In the genomic region with DNA sequence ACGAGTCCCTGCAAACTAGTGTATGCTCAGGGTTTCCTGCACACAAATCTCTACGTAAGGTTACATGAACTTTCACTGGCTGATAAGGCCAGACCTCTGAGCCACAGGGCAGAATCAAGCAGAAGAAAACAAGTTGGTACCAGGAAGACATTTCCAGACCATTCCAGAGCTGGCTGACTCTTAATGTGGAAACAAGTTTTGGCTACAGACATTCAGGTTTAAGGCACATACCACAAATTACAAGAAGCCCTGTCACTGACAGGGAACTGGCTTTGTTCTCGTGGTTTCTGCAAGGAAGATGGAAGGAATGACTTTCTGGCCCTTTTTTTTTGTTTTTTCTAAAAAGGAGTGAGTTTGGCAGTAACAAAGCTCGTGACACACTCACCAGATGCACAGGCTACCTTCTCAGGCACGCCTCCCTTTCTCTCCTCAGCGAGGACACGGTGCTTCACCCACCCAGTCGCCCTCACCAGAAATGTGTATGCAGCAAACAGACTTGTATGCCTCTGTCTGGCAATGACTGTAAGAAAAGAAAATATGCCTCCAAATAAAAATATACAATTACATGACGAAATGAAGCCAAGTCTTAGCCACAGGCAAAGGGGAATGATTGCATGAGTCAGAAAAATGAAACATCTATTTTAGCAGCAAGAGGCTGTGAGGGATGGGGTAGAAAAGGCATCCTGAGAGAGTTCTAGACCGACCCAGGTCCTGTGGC, we compare ENCODE assay signal across 10 cellular contexts. TPM values are rescaled to one million over a fixed set of nuclear protein-coding genes. Genes with fewer than 3 reads are reported as not detected.
DNase-seq lines count a peak whose midpoint lies in the region; TF ChIP-seq lines count a peak whose summit lies in the region.
"Had no signal": no experiment of that assay in that cellular context is flagged by ENCODE, and none has a peak within 500 bp of the region (broad histone marks: within the 10 kb centered on the region; RNA-seq: fewer than 3 reads in every experiment).

No MANE protein-coding gene starts in this region.

- H3K36me3 Mint-ChIP-seq in H9 (ENCODE audit: insufficient read depth in 1 of 3, low read depth in 3 of 3), result peaks cover 19 to 44% (median 43%) of the 10 kb centered on the region in 3 experiments

- no peak overlapping the region for H3T11ph ChIP-seq in H9 (ENCODE audit: low read length)

- no peak overlapping the region for H2BK20ac ChIP-seq in H9 (ENCODE audit: low read depth, low read length, poor library complexity, severe bottlenecking)

- H3K36me3 ChIP-seq in Peyer's patch (peaks cover 0 to 81% (median 0%) of the 10 kb centered on the region in 3 donors), trophoblast cell (ENCODE audit: control insufficient read depth in 1 of 2, insufficient read depth in 2 of 2, low read length in 2 of 2) (peaks cover 39 to 50% of the 10 kb centered on the region in 2 experiments)

- no peaks in the 10 kb centered on the region for H3K27me3 Mint-ChIP-seq in H9 (ENCODE audit: low read depth)
- H3K27me3 Mint-ChIP-seq: T-cell had no signal

- H2BK12ac ChIP-seq in trophoblast cell (ENCODE audit: low read length) (no peak overlapping the region), H9 (ENCODE audit: insufficient read length, low read depth, low read length) (no peak overlapping the region)

- no peaks in the 10 kb centered on the region for H3K23me2 ChIP-seq in H9 (ENCODE audit: insufficient read length, low read depth, low read length, poor library complexity, severe bottlenecking)

- peak overlapping the region; percentile 52 for H4K8ac ChIP-seq in trophoblast cell (ENCODE audit: low read depth, low read length)
- H4K8ac ChIP-seq in H9 (replicated peaks; ENCODE audit: insufficient read length, low read depth, low read length), result no peak overlapping the region

- H3K4ac ChIP-seq in trophoblast cell (ENCODE audit: low read depth, low read length), result no peak overlapping the region
- H3K4ac ChIP-seq in H9 (ENCODE audit: low read depth, low read length), result no peak overlapping the region

- H2AFZ ChIP-seq in trophoblast cell (ENCODE audit: insufficient read depth, low read length, poor library complexity) (no peak overlapping the region), H9 (ENCODE audit: low read length) (no peak overlapping the region)

- H2BK5ac ChIP-seq in trophoblast cell (ENCODE audit: low read depth, low read length, poor library complexity) (peak overlapping the region; percentile 42), H9 (ENCODE audit: insufficient read length, low read length) (no peak overlapping the region)

- TF ChIP-seq CTCF in Peyer's patch (IDR thresholded peaks at IDR 0.05) (no peak), epithelial cell of esophagus (IDR thresholded peaks at IDR 0.05; ENCODE audit: insufficient read depth, low read depth, low read length, missing control alignments) (no peak), H9 (conservative IDR thresholded peaks at IDR 0.05) (no peak)

- H3K9me3 ChIP-seq in Peyer's patch (no peaks in the 10 kb centered on the region), trophoblast cell (ENCODE audit: insufficient read depth, low read depth, low read length) (no peaks in the 10 kb centered on the region), H9 (ENCODE audit: control insufficient read depth, low read depth, low read length) (no peaks in the 10 kb centered on the region)

- no peak overlapping the region for H4K12ac ChIP-seq in trophoblast cell (ENCODE audit: low read depth, low read length)

- DNase-seq in AG20443 (ENCODE audit: low spot score) (peak; percentile 82), Peyer's patch (no peak), epithelial cell of esophagus (ENCODE audit: low read depth) (peak; percentile 92), trophoblast cell (peak; percentile 79 to 92), H9 (no peak), SKM-1 (lab: John Stamatoyannopoulos, UW; ENCODE audit: unreplicated experiment) (no peak), NCI-H446 treated with DMSO at 0.1 percent for 48 hours (lab: John Stamatoyannopoulos, UW) (no peak), NCI-H1092 (lab: John Stamatoyannopoulos, UW) (no peak)
- DNase-seq: NCI-H1417 treated with DMSO at 0.1 percent for 48 hours, T-cell had no signal

- no peaks in the 10 kb centered on the region for H4K20me1 ChIP-seq in H9 (ENCODE audit: control insufficient read depth, insufficient read depth, insufficient read length)

- peak overlapping the region in 1 of 3 experiments; percentile 6; a peak in 1 of 7 replicates for H3K27ac Mint-ChIP-seq in H9

- no peak overlapping the region for H2BK15ac ChIP-seq in H9 (ENCODE audit: low read depth, low read length)

- H3K23ac ChIP-seq in trophoblast cell (ENCODE audit: low read length) (no peak overlapping the region), H9 (ENCODE audit: insufficient read length, low read depth, low read length) (no peak overlapping the region)

- no peaks in the 10 kb centered on the region for H3K79me2 ChIP-seq in trophoblast cell (ENCODE audit: control insufficient read depth, insufficient read depth, low read length, poor library complexity)
- H3K79me2 ChIP-seq in H9 (ENCODE audit: insufficient read depth, low read length), result no peaks in the 10 kb centered on the region

- H4K5ac ChIP-seq in H9 (ENCODE audit: insufficient read length, low read depth, low read length), result no peak overlapping the region

- H4K91ac ChIP-seq in trophoblast cell (ENCODE audit: low read depth, low read length), result peak overlapping the region; percentile 31
- no peak overlapping the region for H4K91ac ChIP-seq in H9 (ENCODE audit: insufficient read length, low read depth, low read length)

- H3K9ac ChIP-seq in trophoblast cell (ENCODE audit: low read length) (no peak overlapping the region), H9 (ENCODE audit: extremely low read depth, insufficient read length, low read length) (no peak overlapping the region)

- peaks cover 1 to 3% of the 10 kb centered on the region in 2 experiments; a peak in 2 of 5 replicates for H3K9me3 Mint-ChIP-seq in H9

- TF ChIP-seq POLR2A in Peyer's patch (IDR thresholded peaks at IDR 0.05), result no peak

- H3K14ac ChIP-seq in trophoblast cell (ENCODE audit: low read length), result no peak overlapping the region
- no peak overlapping the region for H3K14ac ChIP-seq in H9 (ENCODE audit: insufficient read depth, low read length)

- H3K18ac ChIP-seq in trophoblast cell (ENCODE audit: low read length) (no peak overlapping the region), H9 (ENCODE audit: insufficient read length, low read depth, low read length) (no peak overlapping the region)

- H3K27me3 ChIP-seq in Peyer's patch, result no peaks in the 10 kb centered on the region
- no peaks in the 10 kb centered on the region for H3K27me3 ChIP-seq in trophoblast cell (ENCODE audit: insufficient read depth, low read length)
- H3K27me3 ChIP-seq in H9 (ENCODE audit: insufficient read depth, low read length), result no peaks in the 10 kb centered on the region; the same call in 1 of the 2 replicates

- no peak overlapping the region for H3K4me3 ChIP-seq in Peyer's patch
- H3K4me3 ChIP-seq in epithelial cell of esophagus (ENCODE audit: low read length), result no peak overlapping the region
- no peak overlapping the region for H3K4me3 ChIP-seq in trophoblast cell (ENCODE audit: low read depth, low read length)

- H3K56ac ChIP-seq in H9 (ENCODE audit: insufficient read length, low read depth, low read length), result no peak overlapping the region

- no peak overlapping the region for H3K4me3 Mint-ChIP-seq in H9
- H3K4me3 Mint-ChIP-seq: T-cell had no signal

- peaks cover 0 to 25% (median 0%) of the 10 kb centered on the region in 4 donors for H3K4me1 ChIP-seq in Peyer's patch
- peaks cover 18 to 28% of the 10 kb centered on the region in 2 experiments for H3K4me1 ChIP-seq in trophoblast cell (ENCODE audit: control insufficient read depth in 1 of 2, insufficient read depth in 2 of 2, low read length in 2 of 2)
- no peaks in the 10 kb centered on the region for H3K4me1 ChIP-seq in H9 (ENCODE audit: insufficient read depth, low read length)

- H3K79me1 ChIP-seq in trophoblast cell (ENCODE audit: low read length) (peaks cover 5% of the 10 kb centered on the region), H9 (ENCODE audit: insufficient read depth, low read depth, low read length, poor library complexity, severe bottlenecking) (no peaks in the 10 kb centered on the region)

- peaks cover 7 to 13% of the 10 kb centered on the region in 2 experiments; a peak in 3 of 4 replicates for H3K4me1 Mint-ChIP-seq in H9

- H2AK5ac ChIP-seq in trophoblast cell (ENCODE audit: low read length), result no peak overlapping the region
- H2AK5ac ChIP-seq in H9 (ENCODE audit: insufficient read length, low read length), result no peak overlapping the region

- no CpG with 5 or more reads among the region's 10 CpGs for WGBS in trophoblast cell (ENCODE audit: extremely low coverage, insufficient coverage, insufficient read length)
- no CpG with 5 or more reads among the region's 10 CpGs for WGBS in H9 (ENCODE audit: extremely low coverage, insufficient read length, low lambda C conversion rate)

- peak overlapping the region in 3 of 4 donors; percentile 32 to 43 (median 34) for H3K27ac ChIP-seq in Peyer's patch
- peak overlapping the region; percentile 76 for H3K27ac ChIP-seq in trophoblast cell (ENCODE audit: low read depth, low read length)
- H3K27ac ChIP-seq in H9 (ENCODE audit: insufficient read length, low read depth, low read length), result no peak overlapping the region

- H2BK120ac ChIP-seq in trophoblast cell (ENCODE audit: insufficient read depth, low read length, poor library complexity) (peak overlapping the region; percentile 18), H9 (ENCODE audit: low read depth, low read length, poor library complexity, severe bottlenecking) (no peak overlapping the region)

- H3K4me2 ChIP-seq in trophoblast cell (ENCODE audit: low read length) (no peak overlapping the region), H9 (ENCODE audit: insufficient read depth, insufficient read length, low read length) (no peak overlapping the region)

RNA-seq across cellular contexts. Expression of a gene that starts 22.6 kb away (rescaled TPM):
- total RNA-seq in Peyer's patch (10 to 100 TPM in 2 of 4 donors, 1 to 10 TPM in 2; 4.0 to 12.4 (median 8.9) TPM), H9 (2021) (4.3 and 7.8 TPM in 2 replicates)
- 12.4 and 12.5 TPM in 2 replicates for polyA plus RNA-seq in trophoblast cell (2013)
- total RNA-seq: T-cell had no signal

RNA-seq across cellular contexts. Expression of a gene that starts 50.2 kb away (rescaled TPM):
- 100 to 1,000 TPM; 110 to 269 (median 238) TPM for total RNA-seq in Peyer's patch
- polyA plus RNA-seq in trophoblast cell (2013), result 460 and 504 TPM in 2 replicates
- 64.0 and 68.1 TPM in 2 replicates for total RNA-seq in H9 (2021)

Comparison
In these comparisons a context has a peak if more than half of its experiments do, and no peak if none do; other contexts are left out.
1. DNase-seq: peak in AG20443 (single experiment), epithelial cell of esophagus (single experiment) and trophoblast cell (2 of 2); none in Peyer's patch (0 of 3), H9 (single experiment), SKM-1 (single experiment), NCI-H446 treated with DMSO at 0.1 percent for 48 hours (single experiment) and NCI-H1092 (single experiment).